30 cellular contexts compared by ENCODE assay signal in the genomic region with DNA sequence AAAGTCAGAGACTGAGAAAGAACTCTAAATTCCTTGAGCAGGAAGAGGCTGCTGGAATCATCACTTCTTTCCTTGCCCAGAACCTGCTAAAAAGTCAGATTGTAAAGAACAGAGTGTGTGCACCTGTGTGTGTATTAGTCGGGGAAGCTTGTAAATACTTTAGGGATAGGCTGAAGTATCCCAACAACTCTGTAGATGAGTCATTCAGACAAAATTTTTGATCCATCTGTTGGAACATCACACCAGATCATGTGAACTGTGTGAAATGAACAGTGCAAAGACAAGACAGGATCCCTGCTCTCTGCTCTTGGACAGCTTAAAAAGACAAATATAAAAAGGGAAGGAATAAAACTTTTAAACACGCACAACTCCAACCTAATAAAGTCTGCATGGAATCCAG. TPM values are rescaled to one million over a fixed set of nuclear protein-coding genes. Genes with fewer than 3 reads are reported as not detected.
A peak's percentile ranks its signal among the peaks of the same experiment; 100 is the strongest.
DNase-seq lines count a peak whose midpoint lies in the region; TF ChIP-seq lines count a peak whose summit lies in the region.
"Had no signal": no experiment of that assay in that cellular context is flagged by ENCODE, and none has a peak within 500 bp of the region (broad histone marks: within the 10 kb centered on the region; RNA-seq: fewer than 3 reads in every experiment).

No MANE protein-coding gene starts in this region.

- DNase-seq in AG20443 (ENCODE audit: low spot score): peak; percentile 10
- peak; percentile 9 for DNase-seq in GM23248
- DNase-seq in myocyte (ENCODE audit: low read depth): peak; percentile 52
- DNase-seq in activated T-cell treated with anti-CD3 and anti-CD28 coated beads, Interleukin-2, amount 50 U/mL, for 1 hour: no peak
- no peak for DNase-seq in smooth muscle cell (lab: John Stamatoyannopoulos, UW; ENCODE audit: unreplicated experiment)
- no peak for DNase-seq in AG08396 (ENCODE audit: low spot score)
- DNase-seq in activated CD4-positive, CD25-positive, alpha-beta regulatory T cell treated with anti-CD3 and anti-CD28 coated beads, Interleukin-2, amount 50 U/mL, for 72 hours: no peak
- DNase-seq: ACHN; activated CD8-positive, alpha-beta T cell treated with anti-CD3 and anti-CD28 coated beads, Interleukin-2, amount 10 ng/mL, durations not matched to agents 7 days and 5 days; activated effector memory CD4-positive, alpha-beta T cell treated with anti-CD3 and anti-CD28 coated beads, Interleukin-2, amount 50 U/mL, for 16 hours; activated naive CD8-positive, alpha-beta T cell treated with anti-CD3 and anti-CD28 coated beads for 36 hours; activated T-cell treated with anti-CD3 and anti-CD28 coated beads for 4 hours; COR-L47; DMS79 treated with DMSO at 0.1 percent for 48 hours; dorsolateral prefrontal cortex; glutamatergic neuron; islet precursor cell; Karpas-422; NCI-H1694 treated with DMSO at 0.1 percent for 48 hours; NCI-H524 treated with DMSO at 0.1 percent for 48 hours; Peyer's patch; stimulated activated CD4-positive, alpha-beta T cell treated with anti-CD3 and anti-CD28 coated beads, Interleukin-4, amount 100 ng/mL, for 24 hours; substantia nigra; upper lobe of right lung had no signal

- no peaks in the 10 kb centered on the region for H3K79me2 ChIP-seq in GM23248 (ENCODE audit: insufficient read depth)
- no peaks in the 10 kb centered on the region for H3K79me2 ChIP-seq in smooth muscle cell (ENCODE audit: low read depth)

- H3K9me3 ChIP-seq in GM23248 (ENCODE audit: low read depth) (no peaks in the 10 kb centered on the region), smooth muscle cell (replicated peaks; ENCODE audit: low read depth) (no peaks in the 10 kb centered on the region)
- H3K9me3 ChIP-seq: BLaER1 treated with 17β-estradiol and CSF1 and Interleukin-3, amounts not matched to agents 10 nM and 100 nM; Peyer's patch; SJSA1; upper lobe of right lung had no signal

- H3K27ac Mint-ChIP-seq in brain: peak overlapping the region in 4 of 5 experiments; percentile 13 to 42 (median 30)
- H3K27ac Mint-ChIP-seq: activated CD8-positive, alpha-beta T cell treated with anti-CD3 and anti-CD28 coated beads, Interleukin-2, amount 10 ng/mL, durations not matched to agents 7 days and 5 days; activated naive CD8-positive, alpha-beta T cell treated with anti-CD3 and anti-CD28 coated beads for 36 hours; natural killer cell treated with Interleukin-12 subunit alpha and Interleukin-12 subunit beta and Interleukin-15 and Interleukin-18, amount 100 ng/mL, for 72 hours; stimulated activated memory B cell treated with anti-CD40 and anti-IgM and Interleukin-4, amounts not matched to agents 10 μg/mL and 1 μg/mL and 100 μg/mL, for 72 hours had no signal

- H3K27ac ChIP-seq in GM23248 (no peak overlapping the region), smooth muscle cell (ENCODE audit: low read depth) (no peak overlapping the region)
- H3K27ac ChIP-seq: BLaER1 treated with 17β-estradiol and CSF1 and Interleukin-3, amounts not matched to agents 10 nM and 100 nM; HL-60; Peyer's patch; SJSA1; upper lobe of right lung had no signal

- H2AFZ ChIP-seq in GM23248 (no peak overlapping the region), smooth muscle cell (ENCODE audit: low read depth) (no peak overlapping the region)

- H3K4me3 Mint-ChIP-seq in brain: peak overlapping the region in 2 of 5 experiments; percentile 22 to 30
- H3K4me3 Mint-ChIP-seq: activated CD8-positive, alpha-beta T cell treated with anti-CD3 and anti-CD28 coated beads, Interleukin-2, amount 10 ng/mL, durations not matched to agents 7 days and 5 days; activated naive CD8-positive, alpha-beta T cell treated with anti-CD3 and anti-CD28 coated beads for 36 hours; natural killer cell treated with Interleukin-12 subunit alpha and Interleukin-12 subunit beta and Interleukin-15 and Interleukin-18, amount 100 ng/mL, for 72 hours; stimulated activated memory B cell treated with anti-CD40 and anti-IgM and Interleukin-4, amounts not matched to agents 10 μg/mL and 1 μg/mL and 100 μg/mL, for 72 hours had no signal

- TF ChIP-seq CTCF in brain (conservative IDR thresholded peaks at IDR 0.05): no peak
- no peak for TF ChIP-seq CTCF in smooth muscle cell (IDR thresholded peaks at IDR 0.05; ENCODE audit: borderline replicate concordance, insufficient read depth, poor library complexity, severe bottlenecking)

- H4K20me1 ChIP-seq in GM23248 (ENCODE audit: insufficient read depth) (no peaks in the 10 kb centered on the region), smooth muscle cell (ENCODE audit: low read depth) (no peaks in the 10 kb centered on the region)
- H4K20me1 ChIP-seq: BLaER1 treated with 17β-estradiol and CSF1 and Interleukin-3, amounts not matched to agents 10 nM and 100 nM had no signal

- in situ Hi-C loops in GM23248 (cut with MboI): no loop called here

- H3K4me2 ChIP-seq in GM23248 (ENCODE audit: unreplicated experiment) (no peak overlapping the region), smooth muscle cell (no peak overlapping the region)
- H3K4me2 ChIP-seq: BLaER1 treated with 17β-estradiol and CSF1 and Interleukin-3, amounts not matched to agents 10 nM and 100 nM had no signal

- no peaks in the 10 kb centered on the region for H3K36me3 Mint-ChIP-seq in brain
- H3K36me3 Mint-ChIP-seq: activated naive CD8-positive, alpha-beta T cell treated with anti-CD3 and anti-CD28 coated beads for 36 hours; natural killer cell treated with Interleukin-12 subunit alpha and Interleukin-12 subunit beta and Interleukin-15 and Interleukin-18, amount 100 ng/mL, for 72 hours; stimulated activated memory B cell treated with anti-CD40 and anti-IgM and Interleukin-4, amounts not matched to agents 10 μg/mL and 1 μg/mL and 100 μg/mL, for 72 hours had no signal

- H3F3A ChIP-seq in GM23248 (ENCODE audit: insufficient read depth) (no peaks in the 10 kb centered on the region), smooth muscle cell (ENCODE audit: low read depth) (no peaks in the 10 kb centered on the region)

- WGBS in GM23248 (ENCODE audit: low coverage in 1 of 2, low lambda C conversion rate in 2 of 2, missing lambda C conversion rate in 2 of 2), 2 experiments: 3 to 5% methylated on average over 2 of the region's 2 CpGs
- 77% methylated on average over 2 of the region's 2 CpGs for WGBS in smooth muscle cell (ENCODE audit: low lambda C conversion rate)

- peaks cover 0 to 3% (median 0%) of the 10 kb centered on the region in 5 experiments for H3K9me3 Mint-ChIP-seq in brain
- H3K9me3 Mint-ChIP-seq: activated naive CD8-positive, alpha-beta T cell treated with anti-CD3 and anti-CD28 coated beads for 36 hours; natural killer cell treated with Interleukin-12 subunit alpha and Interleukin-12 subunit beta and Interleukin-15 and Interleukin-18, amount 100 ng/mL, for 72 hours; stimulated activated memory B cell treated with anti-CD40 and anti-IgM and Interleukin-4, amounts not matched to agents 10 μg/mL and 1 μg/mL and 100 μg/mL, for 72 hours had no signal

- H3K27me3 ChIP-seq in GM23248 (replicated peaks; ENCODE audit: insufficient read depth): no peaks in the 10 kb centered on the region
- H3K27me3 ChIP-seq in smooth muscle cell (ENCODE audit: low read depth): no peaks in the 10 kb centered on the region
- H3K27me3 ChIP-seq: BLaER1 treated with 17β-estradiol and CSF1 and Interleukin-3, amounts not matched to agents 10 nM and 100 nM; dorsolateral prefrontal cortex; Peyer's patch; SJSA1; upper lobe of right lung had no signal

- H3K9me2 ChIP-seq in GM23248 (ENCODE audit: insufficient read depth): no peaks in the 10 kb centered on the region

- H3K4me1 Mint-ChIP-seq in brain: peaks cover 65% of the 10 kb centered on the region
- H3K4me1 Mint-ChIP-seq: activated naive CD8-positive, alpha-beta T cell treated with anti-CD3 and anti-CD28 coated beads for 36 hours; stimulated activated memory B cell treated with anti-CD40 and anti-IgM and Interleukin-4, amounts not matched to agents 10 μg/mL and 1 μg/mL and 100 μg/mL, for 72 hours had no signal

- H3K36me3 ChIP-seq in GM23248 (ENCODE audit: low read depth): no peaks in the 10 kb centered on the region
- H3K36me3 ChIP-seq in smooth muscle cell (ENCODE audit: low read depth): no peaks in the 10 kb centered on the region
- H3K36me3 ChIP-seq: BLaER1 treated with 17β-estradiol and CSF1 and Interleukin-3, amounts not matched to agents 10 nM and 100 nM; Peyer's patch; SJSA1; upper lobe of right lung had no signal

- H3K4me1 ChIP-seq in GM23248 (ENCODE audit: insufficient read depth) (no peaks in the 10 kb centered on the region), smooth muscle cell (ENCODE audit: low read depth) (no peaks in the 10 kb centered on the region)
- H3K4me1 ChIP-seq: SJSA1, upper lobe of right lung had no signal

- H3K4me3 ChIP-seq in GM23248: no peak overlapping the region
- H3K4me3 ChIP-seq in smooth muscle cell: no peak overlapping the region
- H3K4me3 ChIP-seq: BLaER1 treated with 17β-estradiol and CSF1 and Interleukin-3, amounts not matched to agents 10 nM and 100 nM; dorsolateral prefrontal cortex; Peyer's patch; SJSA1; upper lobe of right lung had no signal

- H3K27me3 Mint-ChIP-seq in brain: peaks cover 11% of the 10 kb centered on the region

- H3K9ac ChIP-seq in GM23248: no peak overlapping the region
- H3K9ac ChIP-seq in smooth muscle cell (ENCODE audit: low read depth): no peak overlapping the region
- H3K9ac ChIP-seq: BLaER1 treated with 17β-estradiol and CSF1 and Interleukin-3, amounts not matched to agents 10 nM and 100 nM had no signal

RNA-seq across cellular contexts. Expression of a gene that starts 16.0 kb away (rescaled TPM):
- 0.51 and 1.2 TPM in 2 replicates for total RNA-seq in GM23248 (2014; rRNA removed; shearing (Covaris generic))
- 0.19 and 0.30 TPM in 2 replicates for polyA plus RNA-seq in GM23248 (2016; fragmentation: Nextera tagmentation; extraction: Ambion mirVana)
- 4.4 TPM for polyA plus RNA-seq in brain (ENCODE audit: insufficient read depth, low read depth, low replicate concordance)
- 7.2 and 7.7 TPM in 2 replicates for total RNA-seq in myocyte
- 4.0 TPM for polyA plus RNA-seq in myocyte (2012)
- total RNA-seq in smooth muscle cell: 3.0 and 13.4 TPM in 2 replicates
- 0.33 and 4.3 TPM in 2 replicates for polyA plus RNA-seq in smooth muscle cell
- total RNA-seq: activated CD8-positive, alpha-beta T cell treated with anti-CD3 and anti-CD28 coated beads, Interleukin-2, amount 10 ng/mL, durations not matched to agents 7 days and 5 days; activated naive CD8-positive, alpha-beta T cell treated with anti-CD3 and anti-CD28 coated beads for 36 hours; natural killer cell treated with Interleukin-12 subunit alpha and Interleukin-12 subunit beta and Interleukin-15 and Interleukin-18, amount 100 ng/mL, for 72 hours had no signal

Comparison
In these comparisons a context has a peak if more than half of its experiments do, and no peak if none do; other contexts are left out.
1. DNase-seq: peak in AG20443 (single experiment), GM23248 (single experiment) and myocyte (single experiment); none in activated T-cell treated with anti-CD3 and anti-CD28 coated beads, Interleukin-2, amount 50 U/mL, for 1 hour (single experiment), smooth muscle cell (single experiment), AG08396 (single experiment) and activated CD4-positive, CD25-positive, alpha-beta regulatory T cell treated with anti-CD3 and anti-CD28 coated beads, Interleukin-2, amount 50 U/mL, for 72 hours (single experiment).